ENCODE assay signal across 1 cellular context in genomic region chr20:5749512-5750490, GRCh38.
TF ChIP-seq lines count a peak whose summit lies in the region.

A gene with protein sequence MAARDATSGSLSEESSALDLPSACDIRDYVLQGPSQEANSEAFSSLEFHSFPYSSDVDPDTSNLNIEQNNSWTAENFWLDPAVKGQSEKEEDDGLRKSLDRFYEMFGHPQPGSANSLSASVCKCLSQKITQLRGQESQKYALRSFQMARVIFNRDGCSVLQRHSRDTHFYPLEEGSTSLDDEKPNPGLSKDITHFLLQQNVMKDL (plus strand): TSS chr20:5750401. CDS start chr20:5772866, 22,465 bp downstream.

TF ChIP-seq in HepG2, 621 proteins besides CTCF, POLR2A, EP300 and RAD21 (continued from another document and continues in another):
- TF ChIP-seq PRDM15 (CRISPR knock-in tag; IDR thresholded peaks at IDR 0.05) (no peak), ISL2 (CRISPR knock-in tag; IDR thresholded peaks at IDR 0.05) (peak; percentile 15; the same call in 1 of the 2 replicates), NKX3-1 (CRISPR knock-in tag; IDR thresholded peaks at IDR 0.05) (no peak), ERF (CRISPR knock-in tag; IDR thresholded peaks at IDR 0.05) (peak; percentile 87), ZBTB7A (CRISPR knock-in tag; IDR thresholded peaks at IDR 0.05) (no peak), PPARG (CRISPR knock-in tag; conservative IDR thresholded peaks at IDR 0.05) (peak; percentile 29), SIX4 (CRISPR knock-in tag; IDR thresholded peaks at IDR 0.05) (peak; percentile 72), ZNF180 (CRISPR knock-in tag; IDR thresholded peaks at IDR 0.05; ENCODE audit: borderline replicate concordance, low read depth) (no peak), ZNF615 (CRISPR knock-in tag; IDR thresholded peaks at IDR 0.05; ENCODE audit: borderline replicate concordance) (no peak; the same call in 1 of the 2 replicates), ZNF713 (CRISPR knock-in tag; IDR thresholded peaks at IDR 0.05) (0 out of 2 replicates have a peak, but pooled peaks have one; percentile 53), GABPA (IDR thresholded peaks at IDR 0.05; ENCODE audit: low read depth, low read length) (peak; percentile 83), GABPA (CRISPR knock-in tag; IDR thresholded peaks at IDR 0.05; ENCODE audit: low read depth) (peak; percentile 96), U2AF2 (IDR thresholded peaks at IDR 0.05; ENCODE audit: low read depth, low read length) (no peak), BHLHE40 (IDR thresholded peaks at IDR 0.05; ENCODE audit: low read length) (no peak), HES4 (CRISPR knock-in tag; IDR thresholded peaks at IDR 0.05; ENCODE audit: borderline replicate concordance) (0 out of 2 replicates have a peak, but pooled peaks have one; percentile 41), TFAP4 (IDR thresholded peaks at IDR 0.05; ENCODE audit: borderline replicate concordance, low read depth) (no peak), ZNF460 (CRISPR knock-in tag; IDR thresholded peaks at IDR 0.05; ENCODE audit: borderline replicate concordance) (no peak), HNF1B (CRISPR knock-in tag; IDR thresholded peaks at IDR 0.05) (peak; percentile 11; the same call in 1 of the 2 replicates), HHEX (CRISPR knock-in tag; IDR thresholded peaks at IDR 0.05) (peak; percentile 48), NFIC (IDR thresholded peaks at IDR 0.05; ENCODE audit: low read length) (no peak), ADNP (CRISPR knock-in tag; IDR thresholded peaks at IDR 0.05) (no peak; the same call in 1 of the 2 replicates), ZC3H13 (CRISPR knock-in tag; IDR thresholded peaks at IDR 0.05) (no peak), AHDC1 (CRISPR knock-in tag; IDR thresholded peaks at IDR 0.05; ENCODE audit: borderline replicate concordance) (peak; percentile 53; the same call in 1 of the 2 replicates), ZNF563 (CRISPR knock-in tag; IDR thresholded peaks at IDR 0.05) (peak; percentile 45; the same call in 1 of the 2 replicates), PLSCR1 (CRISPR knock-in tag; IDR thresholded peaks at IDR 0.05; ENCODE audit: borderline replicate concordance) (no peak), CEBPG (CRISPR knock-in tag; IDR thresholded peaks at IDR 0.05) (no peak), GTF3A (CRISPR knock-in tag; conservative IDR thresholded peaks at IDR 0.05) (no peak), ZNF362 (CRISPR knock-in tag; IDR thresholded peaks at IDR 0.05; ENCODE audit: borderline replicate concordance) (no peak), KLF6 (CRISPR knock-in tag; IDR thresholded peaks at IDR 0.05) (peak; percentile 60), PRMT3 (CRISPR knock-in tag; IDR thresholded peaks at IDR 0.05; ENCODE audit: borderline replicate concordance, low read depth) (no peak), NONO (IDR thresholded peaks at IDR 0.05) (no peak), NONO (CRISPR knock-in tag; conservative IDR thresholded peaks at IDR 0.05) (peak; percentile 57; the same call in 1 of the 2 replicates), ZBTB1 (CRISPR knock-in tag; IDR thresholded peaks at IDR 0.05; ENCODE audit: borderline replicate concordance) (0 out of 2 replicates have a peak, but pooled peaks have one; percentile 30), ZNF891 (CRISPR knock-in tag; IDR thresholded peaks at IDR 0.05) (peak; percentile 12; the same call in 1 of the 2 replicates), BRD4 (CRISPR knock-in tag; IDR thresholded peaks at IDR 0.05) (0 out of 2 replicates have a peak, but pooled peaks have one; percentile 40), ZNF879 (CRISPR knock-in tag; IDR thresholded peaks at IDR 0.05) (no peak), ZNF607 (CRISPR knock-in tag; IDR thresholded peaks at IDR 0.05; ENCODE audit: borderline replicate concordance) (peak; percentile 24; the same call in 1 of the 2 replicates), CHD4 (IDR thresholded peaks at IDR 0.05; ENCODE audit: borderline replicate concordance, low read length) (no peak; the same call in 1 of the 2 replicates), ZNF30 (CRISPR knock-in tag; IDR thresholded peaks at IDR 0.05) (no peak)
- TF ChIP-seq, protein P1, sequence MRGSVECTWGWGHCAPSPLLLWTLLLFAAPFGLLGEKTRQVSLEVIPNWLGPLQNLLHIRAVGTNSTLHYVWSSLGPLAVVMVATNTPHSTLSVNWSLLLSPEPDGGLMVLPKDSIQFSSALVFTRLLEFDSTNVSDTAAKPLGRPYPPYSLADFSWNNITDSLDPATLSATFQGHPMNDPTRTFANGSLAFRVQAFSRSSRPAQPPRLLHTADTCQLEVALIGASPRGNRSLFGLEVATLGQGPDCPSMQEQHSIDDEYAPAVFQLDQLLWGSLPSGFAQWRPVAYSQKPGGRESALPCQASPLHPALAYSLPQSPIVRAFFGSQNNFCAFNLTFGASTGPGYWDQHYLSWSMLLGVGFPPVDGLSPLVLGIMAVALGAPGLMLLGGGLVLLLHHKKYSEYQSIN (CRISPR knock-in tag; IDR thresholded peaks at IDR 0.05; ENCODE audit: borderline replicate concordance): no peak
- TF ChIP-seq, protein P2, sequence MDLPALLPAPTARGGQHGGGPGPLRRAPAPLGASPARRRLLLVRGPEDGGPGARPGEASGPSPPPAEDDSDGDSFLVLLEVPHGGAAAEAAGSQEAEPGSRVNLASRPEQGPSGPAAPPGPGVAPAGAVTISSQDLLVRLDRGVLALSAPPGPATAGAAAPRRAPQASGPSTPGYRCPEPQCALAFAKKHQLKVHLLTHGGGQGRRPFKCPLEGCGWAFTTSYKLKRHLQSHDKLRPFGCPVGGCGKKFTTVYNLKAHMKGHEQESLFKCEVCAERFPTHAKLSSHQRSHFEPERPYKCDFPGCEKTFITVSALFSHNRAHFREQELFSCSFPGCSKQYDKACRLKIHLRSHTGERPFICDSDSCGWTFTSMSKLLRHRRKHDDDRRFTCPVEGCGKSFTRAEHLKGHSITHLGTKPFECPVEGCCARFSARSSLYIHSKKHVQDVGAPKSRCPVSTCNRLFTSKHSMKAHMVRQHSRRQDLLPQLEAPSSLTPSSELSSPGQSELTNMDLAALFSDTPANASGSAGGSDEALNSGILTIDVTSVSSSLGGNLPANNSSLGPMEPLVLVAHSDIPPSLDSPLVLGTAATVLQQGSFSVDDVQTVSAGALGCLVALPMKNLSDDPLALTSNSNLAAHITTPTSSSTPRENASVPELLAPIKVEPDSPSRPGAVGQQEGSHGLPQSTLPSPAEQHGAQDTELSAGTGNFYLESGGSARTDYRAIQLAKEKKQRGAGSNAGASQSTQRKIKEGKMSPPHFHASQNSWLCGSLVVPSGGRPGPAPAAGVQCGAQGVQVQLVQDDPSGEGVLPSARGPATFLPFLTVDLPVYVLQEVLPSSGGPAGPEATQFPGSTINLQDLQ (CRISPR knock-in tag; IDR thresholded peaks at IDR 0.05): no peak
- TF ChIP-seq, protein P3, sequence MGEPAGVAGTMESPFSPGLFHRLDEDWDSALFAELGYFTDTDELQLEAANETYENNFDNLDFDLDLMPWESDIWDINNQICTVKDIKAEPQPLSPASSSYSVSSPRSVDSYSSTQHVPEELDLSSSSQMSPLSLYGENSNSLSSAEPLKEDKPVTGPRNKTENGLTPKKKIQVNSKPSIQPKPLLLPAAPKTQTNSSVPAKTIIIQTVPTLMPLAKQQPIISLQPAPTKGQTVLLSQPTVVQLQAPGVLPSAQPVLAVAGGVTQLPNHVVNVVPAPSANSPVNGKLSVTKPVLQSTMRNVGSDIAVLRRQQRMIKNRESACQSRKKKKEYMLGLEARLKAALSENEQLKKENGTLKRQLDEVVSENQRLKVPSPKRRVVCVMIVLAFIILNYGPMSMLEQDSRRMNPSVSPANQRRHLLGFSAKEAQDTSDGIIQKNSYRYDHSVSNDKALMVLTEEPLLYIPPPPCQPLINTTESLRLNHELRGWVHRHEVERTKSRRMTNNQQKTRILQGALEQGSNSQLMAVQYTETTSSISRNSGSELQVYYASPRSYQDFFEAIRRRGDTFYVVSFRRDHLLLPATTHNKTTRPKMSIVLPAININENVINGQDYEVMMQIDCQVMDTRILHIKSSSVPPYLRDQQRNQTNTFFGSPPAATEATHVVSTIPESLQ (CRISPR knock-in tag; conservative IDR thresholded peaks at IDR 0.05): 0 out of 2 replicates have a peak, but pooled peaks have one; percentile 63
